2 cellular contexts compared by ENCODE assay signal in genomic region chr12:32754101-32754500, GRCh38.
TF ChIP-seq lines count a peak whose summit lies in the region.

No MANE protein-coding gene starts in this region.

TF ChIP-seq in IMR-90, 13 proteins besides CTCF, POLR2A, EP300 and RAD21:
- TF ChIP-seq CHD1 (IDR thresholded peaks at IDR 0.05; ENCODE audit: low read depth, low read length), result no peak
- TF ChIP-seq NFE2L2 (IDR thresholded peaks at IDR 0.05; ENCODE audit: low read depth, low read length), result no peak
- TF ChIP-seq MXI1 (IDR thresholded peaks at IDR 0.05; ENCODE audit: borderline replicate concordance, low read depth, low read length), result no peak
- no peak for TF ChIP-seq SMC3 (IDR thresholded peaks at IDR 0.05; ENCODE audit: low read depth, low read length)
- no peak for TF ChIP-seq FOS (IDR thresholded peaks at IDR 0.05; ENCODE audit: low read depth, low read length)
- no peak for TF ChIP-seq MAZ (IDR thresholded peaks at IDR 0.05; ENCODE audit: borderline replicate concordance, low read depth, low read length)
- TF ChIP-seq CEBPB (IDR thresholded peaks at IDR 0.05; ENCODE audit: low read depth, low read length), result no peak
- no peak for TF ChIP-seq ELK1 (IDR thresholded peaks at IDR 0.05; ENCODE audit: borderline replicate concordance, low read depth, low read length)

TF ChIP-seq in GM12878, 131 proteins besides CTCF, POLR2A, EP300 and RAD21:
- TF ChIP-seq PAX8 (IDR thresholded peaks at IDR 0.05) (no peak), ATF7 (IDR thresholded peaks at IDR 0.05; ENCODE audit: low read depth) (no peak), LARP7 (IDR thresholded peaks at IDR 0.05) (no peak), BCL11A (IDR thresholded peaks at IDR 0.05; ENCODE audit: low read depth, low read length) (no peak), SPI1 (IDR thresholded peaks at IDR 0.05; ENCODE audit: borderline replicate concordance, insufficient read depth, low read depth, low read length) (peak; percentile 43; the same call in 1 of the 2 replicates), PBX3 (IDR thresholded peaks at IDR 0.05; ENCODE audit: insufficient replicate concordance, low read depth, low read length) (no peak), HSF1 (IDR thresholded peaks at IDR 0.05; ENCODE audit: low read depth, low read length) (no peak), ATF3 (IDR thresholded peaks at IDR 0.05; ENCODE audit: borderline replicate concordance, extremely low read depth, low read depth, low read length) (no peak), CHD4 (IDR thresholded peaks at IDR 0.05) (no peak), EED (IDR thresholded peaks at IDR 0.05; ENCODE audit: low read depth) (0 out of 2 replicates have a peak, but pooled peaks have one; percentile 12)
